1 cellular context compared by ENCODE assay signal in genomic region chr6:79525272-79526100, GRCh38.
TF ChIP-seq lines count a peak whose summit lies in the region.

No MANE protein-coding gene starts in this region.

TF ChIP-seq in K562, 482 proteins besides CTCF, POLR2A, EP300 and RAD21 (continued from another document and continues in another):
- peak in 1 of 2 experiments; percentile 85; a peak in 1 of 4 replicates for TF ChIP-seq UBTF (IDR thresholded peaks at IDR 0.05; ENCODE audit: borderline replicate concordance in 1 of 2, low read depth in 2 of 2, low read length in 2 of 2)
- TF ChIP-seq CBX3 (IDR thresholded peaks at IDR 0.05; ENCODE audit: borderline replicate concordance in 1 of 2, low read length in 2 of 2): peak in 1 of 2 experiments; percentile 67; a peak in 1 of 3 replicates
- 0 out of 2 replicates have a peak, but pooled peaks have one; percentile 45 for TF ChIP-seq NFRKB (IDR thresholded peaks at IDR 0.05; ENCODE audit: low read depth)
- TF ChIP-seq TEAD1 (CRISPR knock-in tag; IDR thresholded peaks at IDR 0.05): no peak
- 0 out of 2 replicates have a peak, but pooled peaks have one; percentile 45 for TF ChIP-seq ATF7 (IDR thresholded peaks at IDR 0.05)
- peak; percentile 85 for TF ChIP-seq ZEB2 (IDR thresholded peaks at IDR 0.05)
- TF ChIP-seq NELFE (IDR thresholded peaks at IDR 0.05; ENCODE audit: insufficient read depth, insufficient read length): no peak
- no peak for TF ChIP-seq TRIM25 (IDR thresholded peaks at IDR 0.05; ENCODE audit: borderline replicate concordance)
- peak; percentile 76 for TF ChIP-seq CBFA2T2 (conservative IDR thresholded peaks at IDR 0.05)
- TF ChIP-seq STAT5A (IDR thresholded peaks at IDR 0.05; ENCODE audit: borderline replicate concordance, low read length): peak; percentile 46; the same call in 1 of the 2 replicates
- TF ChIP-seq ZBTB2 (IDR thresholded peaks at IDR 0.05): 0 out of 2 replicates have a peak, but pooled peaks have one; percentile 43
- no peak; a peak in 1 of 4 replicates for TF ChIP-seq MLLT1 (IDR thresholded peaks at IDR 0.05)
- TF ChIP-seq SOX6 (IDR thresholded peaks at IDR 0.05): peak; percentile 67
- TF ChIP-seq GABPB1 (CRISPR knock-in tag; IDR thresholded peaks at IDR 0.05): 0 out of 2 replicates have a peak, but pooled peaks have one; percentile 28
- TF ChIP-seq KLF16 (IDR thresholded peaks at IDR 0.05): peak; percentile 80
- peak; percentile 45 for TF ChIP-seq JUND (IDR thresholded peaks at IDR 0.05; ENCODE audit: borderline replicate concordance, low read depth, low read length)
- no peak; the same call in 2 of the 3 replicates for TF ChIP-seq JUND (tag; IDR thresholded peaks at IDR 0.05; ENCODE audit: borderline replicate concordance, low read depth, low read length)
- TF ChIP-seq RNF2 (IDR thresholded peaks at IDR 0.05): peak; percentile 67; the same call in 1 of the 2 replicates
- TF ChIP-seq TAL1 (IDR thresholded peaks at IDR 0.05): peak; percentile 57
- no peak for TF ChIP-seq RFX1 (IDR thresholded peaks at IDR 0.05)
- TF ChIP-seq ZNF146 (CRISPR knock-in tag; IDR thresholded peaks at IDR 0.05; ENCODE audit: unreplicated experiment): no peak
- TF ChIP-seq ZNF449 (CRISPR knock-in tag; IDR thresholded peaks at IDR 0.05): no peak
- TF ChIP-seq ZNF717 (CRISPR knock-in tag; IDR thresholded peaks at IDR 0.05): no peak
- TF ChIP-seq ZMIZ1 (IDR thresholded peaks at IDR 0.05; ENCODE audit: low read depth in 2 of 2, low read length in 2 of 2): no peak
- peak; percentile 84 for TF ChIP-seq SMARCA4 (IDR thresholded peaks at IDR 0.05)
- peak; percentile 32; the same call in 1 of the 2 replicates for TF ChIP-seq CC2D1A (IDR thresholded peaks at IDR 0.05)
- TF ChIP-seq NCOA6 (IDR thresholded peaks at IDR 0.05): no peak
- TF ChIP-seq FOXM1 (IDR thresholded peaks at IDR 0.05; ENCODE audit: low read depth): 0 out of 2 replicates have a peak, but pooled peaks have one; percentile 31
- TF ChIP-seq FOXM1 (CRISPR knock-in tag; IDR thresholded peaks at IDR 0.05; ENCODE audit: low read depth): no peak
- no peak for TF ChIP-seq HMG20B (CRISPR knock-in tag; IDR thresholded peaks at IDR 0.05)
- peak; percentile 79 for TF ChIP-seq TFAP4 (CRISPR knock-in tag; IDR thresholded peaks at IDR 0.05; ENCODE audit: borderline replicate concordance)
- TF ChIP-seq E2F3 (CRISPR knock-in tag; IDR thresholded peaks at IDR 0.05): no peak
- 0 out of 2 replicates have a peak, but pooled peaks have one; percentile 34 for TF ChIP-seq BCOR (IDR thresholded peaks at IDR 0.05)
- no peak for TF ChIP-seq SMARCB1 (IDR thresholded peaks at IDR 0.05; ENCODE audit: insufficient read length, low read depth)
- TF ChIP-seq CEBPG (CRISPR knock-in tag; IDR thresholded peaks at IDR 0.05): peak; percentile 59; the same call in 1 of the 2 replicates
- TF ChIP-seq CEBPG (tag; conservative IDR thresholded peaks at IDR 0.05 in 1 of 2, IDR thresholded peaks at IDR 0.05 in 1 of 2): peak; percentile 84 to 90
- 0 out of 4 replicates have a peak, but pooled peaks of 1 of the 2 experiments have one; percentile 38 for TF ChIP-seq TBL1XR1 (IDR thresholded peaks at IDR 0.05; ENCODE audit: low read length in 2 of 2)
- 0 out of 4 replicates have a peak, but pooled peaks of 1 of the 2 experiments have one; percentile 27 for TF ChIP-seq ARNT (IDR thresholded peaks at IDR 0.05)
- peak; percentile 54; the same call in 1 of the 2 replicates for TF ChIP-seq TEAD2 (tag; IDR thresholded peaks at IDR 0.05)
- TF ChIP-seq TSC22D4 (tag; IDR thresholded peaks at IDR 0.05): no peak
- TF ChIP-seq HDAC1 (IDR thresholded peaks at IDR 0.05): 0 out of 4 replicates have a peak, but pooled peaks of 1 of the 2 experiments have one; percentile 40
- 0 out of 2 replicates have a peak, but pooled peaks have one; percentile 33 for TF ChIP-seq CHAMP1 (IDR thresholded peaks at IDR 0.05)
- TF ChIP-seq CXXC5 (CRISPR knock-in tag; IDR thresholded peaks at IDR 0.05): peak; percentile 44; the same call in 1 of the 2 replicates
- TF ChIP-seq SREBF2 (CRISPR knock-in tag; IDR thresholded peaks at IDR 0.05): no peak
- no peak for TF ChIP-seq THRB (CRISPR knock-in tag; conservative IDR thresholded peaks at IDR 0.05)
- TF ChIP-seq TRIM24 (IDR thresholded peaks at IDR 0.05): 0 out of 4 replicates have a peak, but pooled peaks of 1 of the 2 experiments have one; percentile 31
- TF ChIP-seq HMBOX1 (IDR thresholded peaks at IDR 0.05): peak; percentile 94; the same call in 1 of the 2 replicates
- TF ChIP-seq ZNF445 (CRISPR knock-in tag; IDR thresholded peaks at IDR 0.05; ENCODE audit: low read depth): no peak
- TF ChIP-seq SNRNP70 (optimal IDR thresholded peaks at IDR 0.05; ENCODE audit: low read depth, low read length): no peak
